1 cellular context compared by ENCODE assay signal in the genomic region with DNA sequence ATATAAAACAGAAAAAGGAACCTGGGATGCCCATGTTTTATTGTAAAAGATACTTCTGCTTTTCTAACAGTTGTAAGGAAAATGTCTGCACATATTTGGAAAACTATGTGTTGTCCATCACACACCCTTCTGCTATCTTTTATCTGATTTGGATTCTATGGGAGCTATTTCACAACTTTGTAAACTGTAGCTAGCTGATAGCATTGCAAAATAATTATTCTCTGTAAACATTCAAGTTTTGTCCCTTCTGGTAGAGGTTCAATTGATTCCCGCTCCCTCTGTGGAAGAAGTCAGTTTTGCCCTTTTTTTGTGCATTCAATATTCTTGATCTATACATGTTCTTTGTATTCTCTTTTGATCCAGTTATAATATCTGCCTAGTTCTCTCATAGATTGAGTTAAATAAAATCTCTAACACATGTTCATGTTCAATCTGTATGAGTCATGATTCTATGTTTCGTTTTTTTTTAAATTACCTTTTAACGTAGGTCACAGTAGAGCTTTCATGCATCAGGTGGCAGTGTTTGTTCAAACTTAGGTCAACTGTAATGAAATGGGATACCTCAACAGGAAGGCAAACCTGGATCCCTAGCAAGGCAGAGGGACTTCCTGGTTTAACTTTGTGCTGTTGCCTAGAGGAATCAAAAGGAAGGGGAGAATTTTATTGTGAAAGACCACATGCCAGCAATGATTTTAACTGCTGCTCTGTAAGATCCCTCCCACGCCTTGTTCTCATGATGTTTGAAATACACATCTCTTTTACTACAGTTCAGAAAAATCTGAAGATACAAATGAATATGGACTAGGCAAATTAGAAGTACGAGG.
TF ChIP-seq lines count a peak whose summit lies in the region.

No MANE protein-coding gene starts in this region.

TF ChIP-seq in HepG2, 621 proteins besides CTCF, POLR2A, EP300 and RAD21 (continued from another document):
- TF ChIP-seq, protein P1, sequence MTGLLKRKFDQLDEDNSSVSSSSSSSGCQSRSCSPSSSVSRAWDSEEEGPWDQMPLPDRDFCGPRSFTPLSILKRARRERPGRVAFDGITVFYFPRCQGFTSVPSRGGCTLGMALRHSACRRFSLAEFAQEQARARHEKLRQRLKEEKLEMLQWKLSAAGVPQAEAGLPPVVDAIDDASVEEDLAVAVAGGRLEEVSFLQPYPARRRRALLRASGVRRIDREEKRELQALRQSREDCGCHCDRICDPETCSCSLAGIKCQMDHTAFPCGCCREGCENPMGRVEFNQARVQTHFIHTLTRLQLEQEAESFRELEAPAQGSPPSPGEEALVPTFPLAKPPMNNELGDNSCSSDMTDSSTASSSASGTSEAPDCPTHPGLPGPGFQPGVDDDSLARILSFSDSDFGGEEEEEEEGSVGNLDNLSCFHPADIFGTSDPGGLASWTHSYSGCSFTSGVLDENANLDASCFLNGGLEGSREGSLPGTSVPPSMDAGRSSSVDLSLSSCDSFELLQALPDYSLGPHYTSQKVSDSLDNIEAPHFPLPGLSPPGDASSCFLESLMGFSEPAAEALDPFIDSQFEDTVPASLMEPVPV (CRISPR knock-in tag; IDR thresholded peaks at IDR 0.05) = no peak
- TF ChIP-seq MEIS1 (CRISPR knock-in tag; IDR thresholded peaks at IDR 0.05; ENCODE audit: borderline replicate concordance) = no peak
- TF ChIP-seq JUN (CRISPR knock-in tag; IDR thresholded peaks at IDR 0.05) = no peak
- TF ChIP-seq KLF6 (CRISPR knock-in tag; IDR thresholded peaks at IDR 0.05) = no peak
- TF ChIP-seq SAFB2 (CRISPR knock-in tag; IDR thresholded peaks at IDR 0.05; ENCODE audit: borderline replicate concordance, low read depth) = no peak
- TF ChIP-seq KDM5A (IDR thresholded peaks at IDR 0.05; ENCODE audit: borderline replicate concordance, low read length) = no peak
- TF ChIP-seq ZNF484 (CRISPR knock-in tag; IDR thresholded peaks at IDR 0.05; ENCODE audit: borderline replicate concordance, low read depth) = no peak
- TF ChIP-seq ZNF75D (CRISPR knock-in tag; IDR thresholded peaks at IDR 0.05; ENCODE audit: borderline replicate concordance) = no peak
- TF ChIP-seq SYNCRIP (IDR thresholded peaks at IDR 0.05; ENCODE audit: insufficient read depth, low read depth, low read length) = no peak
- TF ChIP-seq MIER3 (CRISPR knock-in tag; IDR thresholded peaks at IDR 0.05; ENCODE audit: borderline replicate concordance) = 0 out of 2 replicates have a peak, but pooled peaks have one; percentile 26
- no peak for TF ChIP-seq SATB2 (CRISPR knock-in tag; IDR thresholded peaks at IDR 0.05)
- TF ChIP-seq ZFY (CRISPR knock-in tag; IDR thresholded peaks at IDR 0.05) = no peak
- TF ChIP-seq ZNF20 (CRISPR knock-in tag; IDR thresholded peaks at IDR 0.05) = no peak
- no peak for TF ChIP-seq ZSCAN25 (CRISPR knock-in tag; IDR thresholded peaks at IDR 0.05)
- TF ChIP-seq GATAD2A (CRISPR knock-in tag; IDR thresholded peaks at IDR 0.05) = no peak
- TF ChIP-seq, protein P2, sequence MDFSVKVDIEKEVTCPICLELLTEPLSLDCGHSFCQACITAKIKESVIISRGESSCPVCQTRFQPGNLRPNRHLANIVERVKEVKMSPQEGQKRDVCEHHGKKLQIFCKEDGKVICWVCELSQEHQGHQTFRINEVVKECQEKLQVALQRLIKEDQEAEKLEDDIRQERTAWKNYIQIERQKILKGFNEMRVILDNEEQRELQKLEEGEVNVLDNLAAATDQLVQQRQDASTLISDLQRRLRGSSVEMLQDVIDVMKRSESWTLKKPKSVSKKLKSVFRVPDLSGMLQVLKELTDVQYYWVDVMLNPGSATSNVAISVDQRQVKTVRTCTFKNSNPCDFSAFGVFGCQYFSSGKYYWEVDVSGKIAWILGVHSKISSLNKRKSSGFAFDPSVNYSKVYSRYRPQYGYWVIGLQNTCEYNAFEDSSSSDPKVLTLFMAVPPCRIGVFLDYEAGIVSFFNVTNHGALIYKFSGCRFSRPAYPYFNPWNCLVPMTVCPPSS (IDR thresholded peaks at IDR 0.05) = no peak
- no peak for TF ChIP-seq ARNT2 (CRISPR knock-in tag; IDR thresholded peaks at IDR 0.05; ENCODE audit: low read depth)
- no peak for TF ChIP-seq STAT5B (CRISPR knock-in tag; IDR thresholded peaks at IDR 0.05)
- TF ChIP-seq, protein P3, sequence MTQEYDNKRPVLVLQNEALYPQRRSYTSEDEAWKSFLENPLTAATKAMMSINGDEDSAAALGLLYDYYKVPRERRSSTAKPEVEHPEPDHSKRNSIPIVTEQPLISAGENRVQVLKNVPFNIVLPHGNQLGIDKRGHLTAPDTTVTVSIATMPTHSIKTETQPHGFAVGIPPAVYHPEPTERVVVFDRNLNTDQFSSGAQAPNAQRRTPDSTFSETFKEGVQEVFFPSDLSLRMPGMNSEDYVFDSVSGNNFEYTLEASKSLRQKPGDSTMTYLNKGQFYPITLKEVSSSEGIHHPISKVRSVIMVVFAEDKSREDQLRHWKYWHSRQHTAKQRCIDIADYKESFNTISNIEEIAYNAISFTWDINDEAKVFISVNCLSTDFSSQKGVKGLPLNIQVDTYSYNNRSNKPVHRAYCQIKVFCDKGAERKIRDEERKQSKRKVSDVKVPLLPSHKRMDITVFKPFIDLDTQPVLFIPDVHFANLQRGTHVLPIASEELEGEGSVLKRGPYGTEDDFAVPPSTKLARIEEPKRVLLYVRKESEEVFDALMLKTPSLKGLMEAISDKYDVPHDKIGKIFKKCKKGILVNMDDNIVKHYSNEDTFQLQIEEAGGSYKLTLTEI (CRISPR knock-in tag; conservative IDR thresholded peaks at IDR 0.05) = no peak
- TF ChIP-seq MBD4 (IDR thresholded peaks at IDR 0.05; ENCODE audit: borderline replicate concordance, low read length) = no peak
- TF ChIP-seq GFI1 (CRISPR knock-in tag; IDR thresholded peaks at IDR 0.05; ENCODE audit: borderline replicate concordance) = no peak
- TF ChIP-seq ZNF382 (CRISPR knock-in tag; IDR thresholded peaks at IDR 0.05; ENCODE audit: borderline replicate concordance) = no peak
- TF ChIP-seq ZNF616 (CRISPR knock-in tag; IDR thresholded peaks at IDR 0.05; ENCODE audit: low read depth) = no peak
- TF ChIP-seq, protein P4, sequence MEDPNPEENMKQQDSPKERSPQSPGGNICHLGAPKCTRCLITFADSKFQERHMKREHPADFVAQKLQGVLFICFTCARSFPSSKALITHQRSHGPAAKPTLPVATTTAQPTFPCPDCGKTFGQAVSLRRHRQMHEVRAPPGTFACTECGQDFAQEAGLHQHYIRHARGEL (CRISPR knock-in tag; IDR thresholded peaks at IDR 0.05) = no peak
- TF ChIP-seq SRSF4 (IDR thresholded peaks at IDR 0.05; ENCODE audit: low read depth, low read length, poor library complexity, severe bottlenecking) = no peak
- TF ChIP-seq HNRNPL (IDR thresholded peaks at IDR 0.05; ENCODE audit: low read depth, low read length) = no peak
- peak; percentile 74 for TF ChIP-seq SIX4 (CRISPR knock-in tag; IDR thresholded peaks at IDR 0.05)
- no peak for TF ChIP-seq NFYC (CRISPR knock-in tag; IDR thresholded peaks at IDR 0.05)
- TF ChIP-seq ZNF333 (CRISPR knock-in tag; IDR thresholded peaks at IDR 0.05; ENCODE audit: borderline replicate concordance) = no peak
- no peak for TF ChIP-seq U2AF2 (IDR thresholded peaks at IDR 0.05; ENCODE audit: low read depth, low read length)
- TF ChIP-seq ZNF615 (CRISPR knock-in tag; IDR thresholded peaks at IDR 0.05; ENCODE audit: borderline replicate concordance) = no peak
- no peak for TF ChIP-seq CCDC6 (CRISPR knock-in tag; IDR thresholded peaks at IDR 0.05)
- no peak for TF ChIP-seq KLF11 (CRISPR knock-in tag; IDR thresholded peaks at IDR 0.05)
- no peak for TF ChIP-seq SCMH1 (CRISPR knock-in tag; IDR thresholded peaks at IDR 0.05; ENCODE audit: borderline replicate concordance)
- TF ChIP-seq NR2C2 (CRISPR knock-in tag; IDR thresholded peaks at IDR 0.05; ENCODE audit: borderline replicate concordance) = no peak
- TF ChIP-seq, protein P5, sequence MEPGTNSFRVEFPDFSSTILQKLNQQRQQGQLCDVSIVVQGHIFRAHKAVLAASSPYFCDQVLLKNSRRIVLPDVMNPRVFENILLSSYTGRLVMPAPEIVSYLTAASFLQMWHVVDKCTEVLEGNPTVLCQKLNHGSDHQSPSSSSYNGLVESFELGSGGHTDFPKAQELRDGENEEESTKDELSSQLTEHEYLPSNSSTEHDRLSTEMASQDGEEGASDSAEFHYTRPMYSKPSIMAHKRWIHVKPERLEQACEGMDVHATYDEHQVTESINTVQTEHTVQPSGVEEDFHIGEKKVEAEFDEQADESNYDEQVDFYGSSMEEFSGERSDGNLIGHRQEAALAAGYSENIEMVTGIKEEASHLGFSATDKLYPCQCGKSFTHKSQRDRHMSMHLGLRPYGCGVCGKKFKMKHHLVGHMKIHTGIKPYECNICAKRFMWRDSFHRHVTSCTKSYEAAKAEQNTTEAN (CRISPR knock-in tag; conservative IDR thresholded peaks at IDR 0.05) = no peak
- TF ChIP-seq BHLHE40 (IDR thresholded peaks at IDR 0.05; ENCODE audit: low read length) = 0 out of 2 replicates have a peak, but pooled peaks have one; percentile 5
- TF ChIP-seq NR2F6 (IDR thresholded peaks at IDR 0.05) = no peak
- peak; percentile 11; the same call in 1 of the 2 replicates for TF ChIP-seq NR2F6 (CRISPR knock-in tag; IDR thresholded peaks at IDR 0.05)
- TF ChIP-seq KAT8 (CRISPR knock-in tag; IDR thresholded peaks at IDR 0.05) = peak; percentile 50; the same call in 1 of the 2 replicates
- no peak for TF ChIP-seq ZFP37 (CRISPR knock-in tag; IDR thresholded peaks at IDR 0.05; ENCODE audit: borderline replicate concordance)
- no peak for TF ChIP-seq POLR2AphosphoS5 (IDR thresholded peaks at IDR 0.05; ENCODE audit: low read depth, low read length)
- TF ChIP-seq, protein P6, sequence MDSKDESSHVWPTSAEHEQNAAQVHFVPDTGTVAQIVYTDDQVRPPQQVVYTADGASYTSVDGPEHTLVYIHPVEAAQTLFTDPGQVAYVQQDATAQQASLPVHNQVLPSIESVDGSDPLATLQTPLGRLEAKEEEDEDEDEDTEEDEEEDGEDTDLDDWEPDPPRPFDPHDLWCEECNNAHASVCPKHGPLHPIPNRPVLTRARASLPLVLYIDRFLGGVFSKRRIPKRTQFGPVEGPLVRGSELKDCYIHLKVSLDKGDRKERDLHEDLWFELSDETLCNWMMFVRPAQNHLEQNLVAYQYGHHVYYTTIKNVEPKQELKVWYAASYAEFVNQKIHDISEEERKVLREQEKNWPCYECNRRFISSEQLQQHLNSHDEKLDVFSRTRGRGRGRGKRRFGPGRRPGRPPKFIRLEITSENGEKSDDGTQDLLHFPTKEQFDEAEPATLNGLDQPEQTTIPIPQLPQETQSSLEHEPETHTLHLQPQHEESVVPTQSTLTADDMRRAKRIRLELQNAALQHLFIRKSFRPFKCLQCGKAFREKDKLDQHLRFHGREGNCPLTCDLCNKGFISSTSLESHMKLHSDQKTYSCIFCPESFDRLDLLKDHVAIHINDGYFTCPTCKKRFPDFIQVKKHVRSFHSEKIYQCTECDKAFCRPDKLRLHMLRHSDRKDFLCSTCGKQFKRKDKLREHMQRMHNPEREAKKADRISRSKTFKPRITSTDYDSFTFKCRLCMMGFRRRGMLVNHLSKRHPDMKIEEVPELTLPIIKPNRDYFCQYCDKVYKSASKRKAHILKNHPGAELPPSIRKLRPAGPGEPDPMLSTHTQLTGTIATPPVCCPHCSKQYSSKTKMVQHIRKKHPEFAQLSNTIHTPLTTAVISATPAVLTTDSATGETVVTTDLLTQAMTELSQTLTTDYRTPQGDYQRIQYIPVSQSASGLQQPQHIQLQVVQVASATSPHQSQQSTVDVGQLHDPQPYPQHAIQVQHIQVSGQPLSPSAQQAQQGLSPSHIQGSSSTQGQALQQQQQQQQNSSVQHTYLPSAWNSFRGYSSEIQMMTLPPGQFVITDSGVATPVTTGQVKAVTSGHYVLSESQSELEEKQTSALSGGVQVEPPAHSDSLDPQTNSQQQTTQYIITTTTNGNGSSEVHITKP (CRISPR knock-in tag; IDR thresholded peaks at IDR 0.05; ENCODE audit: low read depth) = no peak
- TF ChIP-seq, protein P7, sequence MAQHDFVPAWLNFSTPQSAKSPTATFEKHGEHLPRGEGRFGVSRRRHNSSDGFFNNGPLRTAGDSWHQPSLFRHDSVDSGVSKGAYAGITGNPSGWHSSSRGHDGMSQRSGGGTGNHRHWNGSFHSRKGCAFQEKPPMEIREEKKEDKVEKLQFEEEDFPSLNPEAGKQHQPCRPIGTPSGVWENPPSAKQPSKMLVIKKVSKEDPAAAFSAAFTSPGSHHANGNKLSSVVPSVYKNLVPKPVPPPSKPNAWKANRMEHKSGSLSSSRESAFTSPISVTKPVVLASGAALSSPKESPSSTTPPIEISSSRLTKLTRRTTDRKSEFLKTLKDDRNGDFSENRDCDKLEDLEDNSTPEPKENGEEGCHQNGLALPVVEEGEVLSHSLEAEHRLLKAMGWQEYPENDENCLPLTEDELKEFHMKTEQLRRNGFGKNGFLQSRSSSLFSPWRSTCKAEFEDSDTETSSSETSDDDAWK (CRISPR knock-in tag; IDR thresholded peaks at IDR 0.05) = no peak
- TF ChIP-seq, protein P8, sequence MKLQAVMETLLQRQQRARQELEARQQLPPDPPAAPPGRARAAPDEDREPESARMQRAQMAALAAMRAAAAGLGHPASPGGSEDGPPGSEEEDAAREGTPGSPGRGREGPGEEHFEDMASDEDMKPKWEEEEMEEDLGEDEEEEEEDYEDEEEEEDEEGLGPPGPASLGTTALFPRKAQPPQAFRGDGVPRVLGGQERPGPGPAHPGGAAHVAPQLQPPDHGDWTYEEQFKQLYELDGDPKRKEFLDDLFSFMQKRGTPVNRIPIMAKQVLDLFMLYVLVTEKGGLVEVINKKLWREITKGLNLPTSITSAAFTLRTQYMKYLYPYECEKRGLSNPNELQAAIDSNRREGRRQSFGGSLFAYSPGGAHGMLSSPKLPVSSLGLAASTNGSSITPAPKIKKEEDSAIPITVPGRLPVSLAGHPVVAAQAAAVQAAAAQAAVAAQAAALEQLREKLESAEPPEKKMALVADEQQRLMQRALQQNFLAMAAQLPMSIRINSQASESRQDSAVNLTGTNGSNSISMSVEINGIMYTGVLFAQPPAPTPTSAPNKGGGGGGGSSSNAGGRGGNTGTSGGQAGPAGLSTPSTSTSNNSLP (IDR thresholded peaks at IDR 0.05; ENCODE audit: low read depth, low read length) = peak; percentile 65; the same call in 1 of the 2 replicates
- TF ChIP-seq NFE2 (CRISPR knock-in tag; IDR thresholded peaks at IDR 0.05) = no peak
- TF ChIP-seq ZEB1 (IDR thresholded peaks at IDR 0.05; ENCODE audit: insufficient replicate concordance, low read depth) = no peak
- TF ChIP-seq, protein P9, sequence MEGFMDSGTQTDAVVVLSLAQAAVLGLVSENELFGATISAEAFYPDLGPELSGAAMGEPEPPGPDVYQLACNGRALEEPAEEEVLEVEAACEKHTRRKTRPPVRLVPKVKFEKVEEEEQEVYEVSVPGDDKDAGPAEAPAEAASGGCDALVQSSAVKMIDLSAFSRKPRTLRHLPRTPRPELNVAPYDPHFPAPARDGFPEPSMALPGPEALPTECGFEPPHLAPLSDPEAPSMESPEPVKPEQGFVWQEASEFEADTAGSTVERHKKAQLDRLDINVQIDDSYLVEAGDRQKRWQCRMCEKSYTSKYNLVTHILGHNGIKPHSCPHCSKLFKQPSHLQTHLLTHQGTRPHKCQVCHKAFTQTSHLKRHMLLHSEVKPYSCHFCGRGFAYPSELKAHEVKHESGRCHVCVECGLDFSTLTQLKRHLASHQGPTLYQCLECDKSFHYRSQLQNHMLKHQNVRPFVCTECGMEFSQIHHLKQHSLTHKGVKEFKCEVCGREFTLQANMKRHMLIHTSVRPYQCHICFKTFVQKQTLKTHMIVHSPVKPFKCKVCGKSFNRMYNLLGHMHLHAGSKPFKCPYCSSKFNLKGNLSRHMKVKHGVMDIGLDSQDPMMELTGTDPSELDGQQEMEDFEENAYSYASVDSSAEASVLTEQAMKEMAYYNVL (CRISPR knock-in tag; IDR thresholded peaks at IDR 0.05; ENCODE audit: borderline replicate concordance) = no peak
- TF ChIP-seq REPIN1 (CRISPR knock-in tag; IDR thresholded peaks at IDR 0.05; ENCODE audit: borderline replicate concordance, low read depth) = no peak
